In genomic region chr2:240149943-240150784, GRCh38 we compare ENCODE assay signal across 9 cellular contexts.
DNase-seq lines count a peak whose midpoint lies in the region; ATAC-seq and TF ChIP-seq lines count a peak whose summit lies in the region.
"Had no signal": no experiment of that assay in that cellular context is flagged by ENCODE, and none has a peak within 500 bp of the region (broad histone marks: within the 10 kb centered on the region; RNA-seq: fewer than 3 reads in every experiment).

No MANE protein-coding gene starts in this region.

- peaks cover 3% of the 10 kb centered on the region; the same call in 1 of the 2 replicates for H3K4me1 ChIP-seq in iPS DF 6.9 (ENCODE audit: control insufficient read depth, insufficient read depth, low read length)

- peaks cover 7% of the 10 kb centered on the region for H3K9me3 Mint-ChIP-seq in activated naive CD8-positive, alpha-beta T cell treated with anti-CD3 and anti-CD28 coated beads, Interleukin-2, amount 50 U/mL, for 24 hours
- H3K9me3 Mint-ChIP-seq: central memory CD8-positive, alpha-beta T cell had no signal

- in situ Hi-C loops in ACHN (cut with HindIII; ENCODE audit: low pct_ligation_motif_present, low pct_unique_long_range_greater_than_20kb, low sequenced_read_pairs) = no loop called here

- no CpG with 5 or more reads among the region's 12 CpGs for WGBS in iPS DF 6.9 (ENCODE audit: insufficient coverage, insufficient read length)

- H3K4me1 Mint-ChIP-seq in activated naive CD8-positive, alpha-beta T cell treated with anti-CD3 and anti-CD28 coated beads, Interleukin-2, amount 50 U/mL, for 24 hours = no peaks in the 10 kb centered on the region
- H3K4me1 Mint-ChIP-seq: central memory CD8-positive, alpha-beta T cell had no signal

- H3K4me3 Mint-ChIP-seq in activated naive CD8-positive, alpha-beta T cell treated with anti-CD3 and anti-CD28 coated beads, Interleukin-2, amount 50 U/mL, for 24 hours = no peak overlapping the region
- H3K4me3 Mint-ChIP-seq: central memory CD8-positive, alpha-beta T cell had no signal

- peaks cover 24% of the 10 kb centered on the region for H3K27me3 Mint-ChIP-seq in activated naive CD8-positive, alpha-beta T cell treated with anti-CD3 and anti-CD28 coated beads, Interleukin-2, amount 50 U/mL, for 24 hours

- H3K36me3 Mint-ChIP-seq in activated naive CD8-positive, alpha-beta T cell treated with anti-CD3 and anti-CD28 coated beads, Interleukin-2, amount 50 U/mL, for 24 hours (ENCODE audit: low read depth) = no peaks in the 10 kb centered on the region

- peak; percentile 89 for TF ChIP-seq CTCF in GM12872 (IDR thresholded peaks at IDR 0.05; ENCODE audit: insufficient read depth, low read depth, low read length)

- no peak for ATAC-seq in activated naive CD8-positive, alpha-beta T cell treated with anti-CD3 and anti-CD28 coated beads, Interleukin-2, amount 50 U/mL, for 24 hours

- DNase-seq in ACHN (peak; percentile 37), NCI-H748 (lab: John Stamatoyannopoulos, UW; ENCODE audit: unreplicated experiment) (peak; percentile 42), iPS DF 6.9 (ENCODE audit: low read depth, low spot score) (peak; percentile 55), MV-4-11 (lab: John Stamatoyannopoulos, UW) (no peak), NCI-H510A (lab: John Stamatoyannopoulos, UW) (no peak)
- peak; percentile 46 for DNase-seq in activated naive CD8-positive, alpha-beta T cell treated with anti-CD3 and anti-CD28 coated beads, Interleukin-2, amount 50 U/mL, for 24 hours
- peak; percentile 27 to 34 for DNase-seq in stimulated activated CD4-positive, alpha-beta T cell treated with anti-CD3 and anti-CD28 coated beads, Interleukin-2, amount 100 ng/mL, for 48 hours

- no peak overlapping the region for H3K4me3 ChIP-seq in iPS DF 6.9 (ENCODE audit: low read length)

- H3K36me3 ChIP-seq in iPS DF 6.9 (ENCODE audit: control insufficient read depth, insufficient read depth, low read length) = no peaks in the 10 kb centered on the region

- H3K9me3 ChIP-seq in iPS DF 6.9 (ENCODE audit: control insufficient read depth, insufficient read depth, low read length) = no peaks in the 10 kb centered on the region

- H3K27me3 ChIP-seq in iPS DF 6.9 (ENCODE audit: control insufficient read depth, insufficient read depth, low read length) = no peaks in the 10 kb centered on the region

- H3K27ac ChIP-seq in iPS DF 6.9 (ENCODE audit: low read length) = no peak overlapping the region

- no peak overlapping the region for H3K27ac Mint-ChIP-seq in activated naive CD8-positive, alpha-beta T cell treated with anti-CD3 and anti-CD28 coated beads, Interleukin-2, amount 50 U/mL, for 24 hours

Comparison
In these comparisons a context has a peak if more than half of its experiments do, and no peak if none do; other contexts are left out.
1. DNase-seq: peak in ACHN (single experiment), NCI-H748 (single experiment), activated naive CD8-positive, alpha-beta T cell treated with anti-CD3 and anti-CD28 coated beads, Interleukin-2, amount 50 U/mL, for 24 hours (single experiment), iPS DF 6.9 (single experiment) and stimulated activated CD4-positive, alpha-beta T cell treated with anti-CD3 and anti-CD28 coated beads, Interleukin-2, amount 100 ng/mL, for 48 hours (2 of 2); none in MV-4-11 (single experiment) and NCI-H510A (single experiment).